18 cellular contexts compared by ENCODE assay signal in genomic region chr3:186088335-186088734, GRCh38.
"Had no signal": no experiment of that assay in that cellular context is flagged by ENCODE, and none has a peak within 500 bp of the region (broad histone marks: within the 10 kb centered on the region; RNA-seq: fewer than 3 reads in every experiment).

No MANE protein-coding gene starts in this region.

- DNase-seq: effector CD4-positive, alpha-beta T cell; heart left ventricle; hippocampal formation; left colon; left ventricle myocardium superior; mesendoderm; natural killer cell; posterior cingulate gyrus; stimulated activated CD4-positive, alpha-beta T cell treated with anti-CD3 and anti-CD28 coated beads, Interleukin-2, amount 100 ng/mL, for 48 hours; stimulated activated naive CD8-positive, alpha-beta T cell treated with anti-CD3 and anti-CD28 coated beads, Interleukin-15, Interleukin-2, amounts not matched to agents 100 U/mL and 50 U/mL, for 24 hours; thyroid gland; upper lobe of left lung; uterus had no signal

- H3K4me2 ChIP-seq: smooth muscle cell had no signal

- H3K4me1 ChIP-seq: uterus had no signal

- H3K27ac ChIP-seq: coronary artery, heart left ventricle, suprapubic skin, thyroid gland, upper lobe of left lung, uterus had no signal

- H3K9me3 ChIP-seq: heart left ventricle, right atrium auricular region, suprapubic skin, thyroid gland, upper lobe of left lung, uterus had no signal

- H3K36me3 ChIP-seq: heart left ventricle, right atrium auricular region, suprapubic skin, thyroid gland, uterus had no signal

- H3K27me3 ChIP-seq: heart left ventricle, right atrium auricular region, suprapubic skin, thyroid gland, upper lobe of left lung, uterus had no signal

- H3K4me3 ChIP-seq: coronary artery, heart left ventricle, lung, right atrium auricular region, smooth muscle cell, suprapubic skin, thyroid gland, upper lobe of left lung, uterus had no signal

- ATAC-seq: heart left ventricle; left colon; left ventricle myocardium superior; natural killer cell; stimulated activated naive CD8-positive, alpha-beta T cell treated with anti-CD3 and anti-CD28 coated beads, Interleukin-15, Interleukin-2, amounts not matched to agents 100 U/mL and 50 U/mL, for 24 hours had no signal
